18 cellular contexts compared by ENCODE assay signal in the genomic region with DNA sequence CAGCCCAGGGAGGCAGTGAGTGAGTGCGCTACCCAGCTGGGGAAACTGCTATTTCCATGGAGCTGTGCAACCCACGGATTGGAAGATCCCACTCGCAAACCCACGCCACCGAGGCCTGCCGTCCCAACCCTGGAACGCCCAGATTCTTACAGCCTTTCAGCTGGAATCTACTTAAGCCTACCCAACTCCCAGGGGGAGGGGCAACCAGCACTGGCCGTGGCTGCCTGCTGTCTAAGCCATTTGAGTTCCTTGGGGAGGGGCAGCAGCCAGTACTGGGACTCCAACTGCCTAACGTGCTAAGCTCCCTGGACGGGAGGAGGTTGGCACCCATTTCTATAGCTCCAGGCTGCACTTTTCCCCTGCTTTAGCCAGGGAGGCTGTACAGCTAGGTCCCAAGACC. TPM values are rescaled to one million over a fixed set of nuclear protein-coding genes. Genes with fewer than 3 reads are reported as not detected.
DNase-seq lines count a peak whose midpoint lies in the region; ATAC-seq and TF ChIP-seq lines count a peak whose summit lies in the region.
"Had no signal": no experiment of that assay in that cellular context is flagged by ENCODE, and none has a peak within 500 bp of the region (broad histone marks: within the 10 kb centered on the region; RNA-seq: fewer than 3 reads in every experiment).

No MANE protein-coding gene starts in this region.

- POLR2A ChIA-PET in WTC11 (lab: Charles Lee), result no interaction called here
- POLR2A ChIA-PET in naive thymus-derived CD4-positive, alpha-beta T cell (lab: Charles Lee), result interaction anchor here (0.7 to 1.5 kb wide), 2 partner anchors 73 to 81 kb away, joined by 3 read pairs; no protein-coding TSS in a partner anchor

- H3K4me3 Mint-ChIP-seq in WTC11, result no peak overlapping the region
- H3K4me3 Mint-ChIP-seq in naive thymus-derived CD4-positive, alpha-beta T cell, result no peak overlapping the region
- H3K4me3 Mint-ChIP-seq: CD14-positive monocyte; CD4-positive, alpha-beta T cell; CD8-positive, alpha-beta memory T cell; H9 had no signal

- H2BK120ac ChIP-seq in trophoblast cell (ENCODE audit: insufficient read depth, low read length, poor library complexity), result no peak overlapping the region

- no peak overlapping the region for H2BK12ac ChIP-seq in trophoblast cell (ENCODE audit: low read length)

- no peak overlapping the region for H3K27ac Mint-ChIP-seq in WTC11
- no peak overlapping the region for H3K27ac Mint-ChIP-seq in naive thymus-derived CD4-positive, alpha-beta T cell
- H3K27ac Mint-ChIP-seq: CD14-positive monocyte; CD4-positive, alpha-beta T cell; H9 had no signal

- no peak overlapping the region for H4K8ac ChIP-seq in trophoblast cell (ENCODE audit: low read depth, low read length)

- no peak overlapping the region for H2AK5ac ChIP-seq in trophoblast cell (ENCODE audit: low read length)

- WGBS in trophoblast cell (ENCODE audit: extremely low coverage, insufficient coverage, insufficient read length), result no CpG with 5 or more reads among the region's 10 CpGs

- intact Hi-C loops in naive thymus-derived CD4-positive, alpha-beta T cell (cut with micrococcal nuclease), result no loop called here

- H3K4me1 Mint-ChIP-seq in WTC11, result peaks cover 16% of the 10 kb centered on the region
- peaks cover 6 to 15% (median 8%) of the 10 kb centered on the region in 7 donors for H3K4me1 Mint-ChIP-seq in naive thymus-derived CD4-positive, alpha-beta T cell

- no peak for TF ChIP-seq CTCF in WTC11 (IDR thresholded peaks at IDR 0.05)

- H3K27me3 Mint-ChIP-seq in WTC11 (ENCODE audit: low read depth), result peaks cover 12% of the 10 kb centered on the region; the same call in 1 of the 2 replicates
- H3K27me3 Mint-ChIP-seq in naive thymus-derived CD4-positive, alpha-beta T cell, result no peaks in the 10 kb centered on the region
- H3K27me3 Mint-ChIP-seq: CD4-positive, alpha-beta T cell; CD8-positive, alpha-beta memory T cell had no signal

- H3K18ac ChIP-seq in trophoblast cell (ENCODE audit: low read length), result peak overlapping the region; percentile 14

- peaks cover 47% of the 10 kb centered on the region for H4K20me1 ChIP-seq in BLaER1

- no peak overlapping the region for H3K27ac ChIP-seq in BLaER1
- H3K27ac ChIP-seq in trophoblast cell (ENCODE audit: low read depth, low read length), result no peak overlapping the region
- H3K27ac ChIP-seq in naive thymus-derived CD4-positive, alpha-beta T cell (ENCODE audit: low read depth, low read length), result no peak overlapping the region
- H3K27ac ChIP-seq: A549, GM23248 had no signal

- H4K12ac ChIP-seq in trophoblast cell (ENCODE audit: low read depth, low read length), result no peak overlapping the region

- peaks cover 65% of the 10 kb centered on the region for H3K36me3 ChIP-seq in BLaER1
- peaks cover 16 to 22% of the 10 kb centered on the region in 2 experiments for H3K36me3 ChIP-seq in trophoblast cell (ENCODE audit: control insufficient read depth in 1 of 2, insufficient read depth in 2 of 2, low read length in 2 of 2)
- peaks cover 0 to 16% (median 3%) of the 10 kb centered on the region in 3 experiments for H3K36me3 ChIP-seq in naive thymus-derived CD4-positive, alpha-beta T cell (ENCODE audit: control insufficient read depth in 2 of 3, insufficient read depth in 3 of 3, low read length in 3 of 3)

- H4K91ac ChIP-seq in trophoblast cell (ENCODE audit: low read depth, low read length), result no peak overlapping the region

- CTCF ChIA-PET in WTC11 (lab: Charles Lee), result interaction anchor here (3.1 kb wide), 1 partner anchor 15 kb away, joined by 10 read pairs; no protein-coding TSS in a partner anchor
- CTCF ChIA-PET in naive thymus-derived CD4-positive, alpha-beta T cell (lab: Charles Lee), result no interaction called here

- H3K9me3 Mint-ChIP-seq in WTC11, result peaks cover 53% of the 10 kb centered on the region
- peaks cover 17 to 60% (median 45%) of the 10 kb centered on the region in 11 donors for H3K9me3 Mint-ChIP-seq in naive thymus-derived CD4-positive, alpha-beta T cell

- peak overlapping the region; percentile 44; the same call in 1 of the 2 replicates for H3K4me3 ChIP-seq in BLaER1
- H3K4me3 ChIP-seq in trophoblast cell (ENCODE audit: low read depth, low read length), result no peak overlapping the region
- H3K4me3 ChIP-seq in naive thymus-derived CD4-positive, alpha-beta T cell (ENCODE audit: low read length), result no peak overlapping the region
- H3K4me3 ChIP-seq: A549, GM23248 had no signal

- H3K9ac ChIP-seq in BLaER1 (no peak overlapping the region), trophoblast cell (ENCODE audit: low read length) (no peak overlapping the region)
- H3K9ac ChIP-seq: GM23248 had no signal

- H3K23ac ChIP-seq in trophoblast cell (ENCODE audit: low read length), result no peak overlapping the region

- peak overlapping the region; percentile 3 for H3K4ac ChIP-seq in trophoblast cell (ENCODE audit: low read depth, low read length)

- no peaks in the 10 kb centered on the region for H3K79me1 ChIP-seq in trophoblast cell (ENCODE audit: low read length)

- no peak overlapping the region for H2BK5ac ChIP-seq in trophoblast cell (ENCODE audit: low read depth, low read length, poor library complexity)

- peaks cover 63% of the 10 kb centered on the region for H3K36me3 Mint-ChIP-seq in WTC11
- H3K36me3 Mint-ChIP-seq in naive thymus-derived CD4-positive, alpha-beta T cell, result peaks cover 15 to 50% (median 48%) of the 10 kb centered on the region in 5 donors

- H3K9me3 ChIP-seq in BLaER1 (peaks cover 65% of the 10 kb centered on the region), trophoblast cell (ENCODE audit: insufficient read depth, low read depth, low read length) (peaks cover 11% of the 10 kb centered on the region)
- H3K9me3 ChIP-seq in naive thymus-derived CD4-positive, alpha-beta T cell (ENCODE audit: control insufficient read depth in 2 of 3, low read length in 3 of 3), result peaks cover 0 to 60% (median 11%) of the 10 kb centered on the region in 3 experiments

- DNase-seq in NCI-H524 (lab: John Stamatoyannopoulos, UW), result peak; percentile 68 to 90
- no peak for DNase-seq in WTC11 (ENCODE audit: low spot score)
- no peak for DNase-seq in trophoblast cell
- DNase-seq in naive thymus-derived CD4-positive, alpha-beta T cell, result no peak
- DNase-seq in activated naive CD4-positive, alpha-beta T cell (lab: John Stamatoyannopoulos, UW), result no peak
- DNase-seq: 8988T; CD4-positive, alpha-beta T cell; CD8-positive, alpha-beta memory T cell; DMS53; DMS79 treated with DMSO at 0.1 percent for 48 hours; GF-D8; GM23248; H9 had no signal

- H2AFZ ChIP-seq in trophoblast cell (ENCODE audit: insufficient read depth, low read length, poor library complexity), result no peak overlapping the region
- H2AFZ ChIP-seq: GM23248 had no signal

- H3K27me3 ChIP-seq in BLaER1 (no peaks in the 10 kb centered on the region), trophoblast cell (ENCODE audit: insufficient read depth, low read length) (no peaks in the 10 kb centered on the region)
- H3K27me3 ChIP-seq in naive thymus-derived CD4-positive, alpha-beta T cell (ENCODE audit: control insufficient read depth in 2 of 2, insufficient read depth in 2 of 2, low read length in 2 of 2), result no peaks in the 10 kb centered on the region

- H3K4me2 ChIP-seq in BLaER1 (no peak overlapping the region), trophoblast cell (ENCODE audit: low read length) (no peak overlapping the region)
- H3K4me2 ChIP-seq: A549 had no signal

- H3K4me1 ChIP-seq in BLaER1 (no peaks in the 10 kb centered on the region), trophoblast cell (ENCODE audit: control insufficient read depth in 1 of 2, insufficient read depth in 2 of 2, low read length in 2 of 2) (peaks cover 6% of the 10 kb centered on the region in 2 experiments)
- H3K4me1 ChIP-seq in naive thymus-derived CD4-positive, alpha-beta T cell (ENCODE audit: control insufficient read depth in 2 of 2, insufficient read depth in 2 of 2, low read length in 2 of 2), result no peaks in the 10 kb centered on the region
- H3K4me1 ChIP-seq: A549 had no signal

- no peak overlapping the region for H3K14ac ChIP-seq in trophoblast cell (ENCODE audit: low read length)

- ATAC-seq in WTC11 (peak; percentile 37; the same call in 1 of the 2 replicates), HG03469 (IDR thresholded peaks at IDR 0.05; ENCODE audit: unreplicated experiment) (no peak)
- no peak for ATAC-seq in naive thymus-derived CD4-positive, alpha-beta T cell
- ATAC-seq: A549, HCT116 had no signal

- H3K79me2 ChIP-seq in trophoblast cell (ENCODE audit: control insufficient read depth, insufficient read depth, low read length, poor library complexity), result peaks cover 4% of the 10 kb centered on the region

TF ChIP-seq in WTC11, 78 proteins besides CTCF, POLR2A, EP300 and RAD21 (continues in another document):
- TF ChIP-seq MYBL2 (CRISPR knock-in tag; IDR thresholded peaks at IDR 0.05) (no peak), HMGA2 (CRISPR knock-in tag; IDR thresholded peaks at IDR 0.05) (no peak), TEAD4 (CRISPR knock-in tag; IDR thresholded peaks at IDR 0.05) (no peak)
- TF ChIP-seq, protein P1, sequence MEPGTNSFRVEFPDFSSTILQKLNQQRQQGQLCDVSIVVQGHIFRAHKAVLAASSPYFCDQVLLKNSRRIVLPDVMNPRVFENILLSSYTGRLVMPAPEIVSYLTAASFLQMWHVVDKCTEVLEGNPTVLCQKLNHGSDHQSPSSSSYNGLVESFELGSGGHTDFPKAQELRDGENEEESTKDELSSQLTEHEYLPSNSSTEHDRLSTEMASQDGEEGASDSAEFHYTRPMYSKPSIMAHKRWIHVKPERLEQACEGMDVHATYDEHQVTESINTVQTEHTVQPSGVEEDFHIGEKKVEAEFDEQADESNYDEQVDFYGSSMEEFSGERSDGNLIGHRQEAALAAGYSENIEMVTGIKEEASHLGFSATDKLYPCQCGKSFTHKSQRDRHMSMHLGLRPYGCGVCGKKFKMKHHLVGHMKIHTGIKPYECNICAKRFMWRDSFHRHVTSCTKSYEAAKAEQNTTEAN (CRISPR knock-in tag; IDR thresholded peaks at IDR 0.05), result no peak

RNA-seq across cellular contexts. Expression of a gene that starts 27.1 kb away (rescaled TPM):
- 15.2 to 18.3 TPM (median 16.6 TPM) in 3 replicates for total RNA-seq in WTC11 (2021)
- polyA plus RNA-seq in trophoblast cell (2013), result 7.1 and 7.2 TPM in 2 replicates
- 10 to 100 TPM in 3 of 5 experiments, 1 to 10 TPM in 2; 7.9 to 15.8 (median 11.5) TPM for total RNA-seq in naive thymus-derived CD4-positive, alpha-beta T cell
- polyA plus RNA-seq in naive thymus-derived CD4-positive, alpha-beta T cell, result 10 to 100 TPM; 15.9 to 22.6 TPM

RNA-seq across cellular contexts. Expression of a gene that starts 40.6 kb away (rescaled TPM):
- 31.8 to 33.8 TPM (median 33.0 TPM) in 3 replicates for total RNA-seq in WTC11 (2021)
- polyA plus RNA-seq in trophoblast cell (2013), result 23.5 and 23.8 TPM in 2 replicates
- total RNA-seq in naive thymus-derived CD4-positive, alpha-beta T cell, result 10 to 100 TPM; 17.1 to 26.7 (median 23.3) TPM
- 10 to 100 TPM in 1 of 2 donors, 1 to 10 TPM in 1; 8.3 to 10.5 TPM for polyA plus RNA-seq in naive thymus-derived CD4-positive, alpha-beta T cell

RNA-seq across cellular contexts. Expression of a gene that starts 52.6 kb away (rescaled TPM):
- total RNA-seq in WTC11 (2021), result 11.1 to 12.7 TPM (median 12.7 TPM) in 3 replicates
- 4.7 and 5.0 TPM in 2 replicates for polyA plus RNA-seq in trophoblast cell (2013)
- 1 to 10 TPM in 3 of 5 experiments, under 1 TPM in 2; 0.56 to 4.0 (median 1.1) TPM for total RNA-seq in naive thymus-derived CD4-positive, alpha-beta T cell
- polyA plus RNA-seq in naive thymus-derived CD4-positive, alpha-beta T cell, result 1 to 10 TPM; 1.6 to 2.6 TPM

Comparison
In these comparisons a context has a peak if more than half of its experiments do, and no peak if none do; other contexts are left out.
1. DNase-seq: peak in NCI-H524 (2 of 2); none in WTC11 (single experiment), trophoblast cell (0 of 2), naive thymus-derived CD4-positive, alpha-beta T cell (0 of 9) and activated naive CD4-positive, alpha-beta T cell (0 of 4).